Comparison of ENCODE assay signal across 8 cellular contexts in genomic region chr16:20446652-20447393, GRCh38. TPM values are rescaled to one million over a fixed set of nuclear protein-coding genes. Genes with fewer than 3 reads are reported as not detected.
"Had no signal": no experiment of that assay in that cellular context is flagged by ENCODE, and none has a peak within 500 bp of the region (broad histone marks: within the 10 kb centered on the region; RNA-seq: fewer than 3 reads in every experiment).

No MANE protein-coding gene starts in this region.

RNA-seq across cellular contexts. Expression of gene ACSM2A, which starts 4.5 kb away (rescaled TPM):
- total RNA-seq: LHCN-M2, MCF 10A, NCI-H460, OCI-LY7, PC-9, Right ventricle myocardium superior, SJSA1 had no signal
- polyA plus RNA-seq: SK-N-SH had no signal

RNA-seq across cellular contexts. Expression of gene ACSM5, which starts 37.5 kb away (rescaled TPM):
- total RNA-seq: NCI-H460, OCI-LY7, PC-9, SJSA1 had no signal
- polyA plus RNA-seq: SK-N-SH had no signal

RNA-seq across cellular contexts. Expression of gene PDILT, which starts 42.3 kb away (rescaled TPM):
- total RNA-seq: LHCN-M2, MCF 10A, NCI-H460, OCI-LY7, PC-9, Right ventricle myocardium superior, SJSA1 had no signal
- polyA plus RNA-seq: SK-N-SH had no signal
